Comparison of ENCODE assay signal across 8 cellular contexts in genomic region chr16:27327586-27327915, GRCh38. TPM values are rescaled to one million over a fixed set of nuclear protein-coding genes. Genes with fewer than 3 reads are reported as not detected.
DNase-seq lines count a peak whose midpoint lies in the region; ATAC-seq and TF ChIP-seq lines count a peak whose summit lies in the region.

No MANE protein-coding gene starts in this region.

- H3K4me1 Mint-ChIP-seq in activated CD4-positive, alpha-beta T cell treated with anti-CD3 and anti-CD28 coated beads for 36 hours = peaks cover 88% of the 10 kb centered on the region

- POLR2A ChIA-PET in activated CD4-positive, alpha-beta T cell treated with anti-CD3 and anti-CD28 coated beads for 36 hours (lab: Charles Lee) = no interaction called here

- CTCF ChIA-PET in activated CD4-positive, alpha-beta T cell treated with anti-CD3 and anti-CD28 coated beads for 36 hours (lab: Charles Lee) = interaction anchor here (0.7 to 0.9 kb wide), 2 partner anchors 10 to 92 kb away, joined by 3 to 4 read pairs; no protein-coding TSS in a partner anchor

- no peak overlapping the region for H3K9ac ChIP-seq in liver (ENCODE audit: low read depth in 1 of 2, low read length in 2 of 2)

- H3K27me3 ChIP-seq in liver (ENCODE audit: control insufficient read depth in 4 of 4, insufficient read depth in 4 of 4, low read length in 3 of 4) = no peaks in the 10 kb centered on the region

- no peak for ATAC-seq in activated CD4-positive, alpha-beta T cell treated with anti-CD3 and anti-CD28 coated beads for 36 hours
- no peak for ATAC-seq in HG03571 (IDR thresholded peaks at IDR 0.05; ENCODE audit: unreplicated experiment)

- intact Hi-C loops in activated CD4-positive, alpha-beta T cell treated with anti-CD3 and anti-CD28 coated beads for 36 hours (cut with DNase I, micrococcal nuclease) = no loop called here

- peak overlapping the region; percentile 90 for H3K27ac Mint-ChIP-seq in activated CD4-positive, alpha-beta T cell treated with anti-CD3 and anti-CD28 coated beads for 36 hours

- no peaks in the 10 kb centered on the region for H3K27me3 Mint-ChIP-seq in activated CD4-positive, alpha-beta T cell treated with anti-CD3 and anti-CD28 coated beads for 36 hours

- H3K4me1 ChIP-seq in liver (ENCODE audit: control insufficient read depth in 4 of 4, insufficient read depth in 4 of 4, low read length in 3 of 4) = peaks cover 32 to 49% (median 36%) of the 10 kb centered on the region in 4 donors

- H3K4me3 ChIP-seq in liver (ENCODE audit: low read depth in 1 of 3, low read length in 3 of 3) = no peak overlapping the region

- peaks cover 80% of the 10 kb centered on the region for H3K36me3 Mint-ChIP-seq in activated CD4-positive, alpha-beta T cell treated with anti-CD3 and anti-CD28 coated beads for 36 hours (ENCODE audit: low read depth)

- no peak for TF ChIP-seq CTCF in liver (IDR thresholded peaks at IDR 0.05; ENCODE audit: low read depth, low read length, missing input control)

- H3K9me3 ChIP-seq in liver (ENCODE audit: control insufficient read depth in 4 of 4, low read length in 3 of 4) = no peaks in the 10 kb centered on the region

- WGBS in adipose tissue, 3 donors = 38 to 58% (median 47%) methylated on average over 3 of the region's 3 CpGs
- 48% methylated on average over 3 of the region's 3 CpGs for WGBS in liver

- no peak for DNase-seq in activated CD4-positive, alpha-beta T cell treated with anti-CD3 and anti-CD28 coated beads for 36 hours
- DNase-seq in activated CD4-positive, alpha-beta T cell treated with anti-CD3 and anti-CD28 coated beads for 4 hours = no peak
- DNase-seq in substantia nigra (lab: John Stamatoyannopoulos, UW) (no peak), NCI-H1092 treated with DMSO at 0.1 percent for 48 hours (lab: John Stamatoyannopoulos, UW) (no peak), DMS 273 treated with DMSO at 0.1 percent for 48 hours (lab: John Stamatoyannopoulos, UW) (no peak)

- H3K4me3 Mint-ChIP-seq in activated CD4-positive, alpha-beta T cell treated with anti-CD3 and anti-CD28 coated beads for 36 hours = no peak overlapping the region

- H3K36me3 ChIP-seq in liver (ENCODE audit: control insufficient read depth in 4 of 4, insufficient read depth in 3 of 4, low read depth in 1 of 4, low read length in 3 of 4) = peaks cover 2 to 21% (median 8%) of the 10 kb centered on the region in 4 donors

- H3K9me3 Mint-ChIP-seq in activated CD4-positive, alpha-beta T cell treated with anti-CD3 and anti-CD28 coated beads for 36 hours (ENCODE audit: low read depth) = no peaks in the 10 kb centered on the region

- no peak for TF ChIP-seq RAD21 in liver (IDR thresholded peaks at IDR 0.05)

- H3K27ac ChIP-seq in adipose tissue (ENCODE audit: low read depth, low read length) = peak overlapping the region; percentile 91
- peak overlapping the region; percentile 92 to 98 for H3K27ac ChIP-seq in liver (ENCODE audit: low read depth in 1 of 2, low read length in 2 of 2)
- peak overlapping the region; percentile 59 for H3K27ac ChIP-seq in substantia nigra (ENCODE audit: low read depth, low read length, poor library complexity, severe bottlenecking)

TF ChIP-seq in liver, 16 proteins besides CTCF, POLR2A, EP300 and RAD21:
- TF ChIP-seq TAF1 (conservative IDR thresholded peaks at IDR 0.05) (no peak), NR2F2 (IDR thresholded peaks at IDR 0.05) (no peak), REST (IDR thresholded peaks at IDR 0.05) (no peak), YY1 (IDR thresholded peaks at IDR 0.05) (no peak), RXRA (IDR thresholded peaks at IDR 0.05) (no peak), GABPA (IDR thresholded peaks at IDR 0.05 in 1 of 2, conservative IDR thresholded peaks at IDR 0.05 in 1 of 2) (no peak), JUND (IDR thresholded peaks at IDR 0.05) (no peak), ATF3 (IDR thresholded peaks at IDR 0.05) (no peak), FOXA1 (IDR thresholded peaks at IDR 0.05) (no peak), FOXA2 (IDR thresholded peaks at IDR 0.05) (no peak), EGR1 (IDR thresholded peaks at IDR 0.05; ENCODE audit: low read depth in 2 of 2) (no peak), HNF4A (conservative IDR thresholded peaks at IDR 0.05) (no peak), SP1 (IDR thresholded peaks at IDR 0.05) (no peak)

RNA-seq across cellular contexts. Expression of gene IL4R, which starts 13.8 kb away (rescaled TPM):
- total RNA-seq in activated CD4-positive, alpha-beta T cell treated with anti-CD3 and anti-CD28 coated beads for 36 hours = 100 to 1,000 TPM; 185 to 229 TPM
- polyA plus RNA-seq in adipose tissue (10 to 100 TPM; 13.5 to 49.3 (median 29.7) TPM), liver (10 to 100 TPM; 15.5 to 41.8 TPM)
- 10 to 100 TPM; 18.0 to 61.9 TPM for total RNA-seq in liver

RNA-seq across cellular contexts. Expression of gene NSMCE1, which starts 59.0 kb away (rescaled TPM):
- 100 to 1,000 TPM; 110 to 127 TPM for total RNA-seq in activated CD4-positive, alpha-beta T cell treated with anti-CD3 and anti-CD28 coated beads for 36 hours
- 10 to 100 TPM; 51.5 to 56.3 (median 53.4) TPM for polyA plus RNA-seq in adipose tissue
- total RNA-seq in liver = 10 to 100 TPM; 16.5 to 16.6 TPM
- polyA plus RNA-seq in liver = 10 to 100 TPM; 26.9 to 39.0 TPM

Comparison
In these comparisons a context has a peak if more than half of its experiments do, and no peak if none do; other contexts are left out.
1. RNA of gene NSMCE1, which starts 59.0 kb away (total RNA-seq): 110 to 127 TPM in activated CD4-positive, alpha-beta T cell treated with anti-CD3 and anti-CD28 coated beads for 36 hours; 16.5 to 16.6 TPM in liver; every median in the first group is over 4 times any median in the second.
2. Peak in every context shown above with its lines, with median percentiles within 50 percentile points of each other: H3K27ac ChIP-seq.